Comparison of ENCODE assay signal across 1 cellular context in genomic region chr17:35242805-35243458, GRCh38.
A peak's percentile ranks its signal among the peaks of the same experiment; 100 is the strongest.
TF ChIP-seq lines count a peak whose summit lies in the region.

TSS of gene SLFN5 (plus strand) at chr17:35243072. CDS start at chr17:35258691, 15,619 bp downstream.

TF ChIP-seq in HEK293, 187 proteins besides CTCF, POLR2A, EP300 and RAD21 (continued from another document and continues in another):
- 0 out of 2 replicates have a peak, but pooled peaks have one; percentile 48 for TF ChIP-seq ZBTB44 (tag by site-specific recombination; IDR thresholded peaks at IDR 0.05)
- TF ChIP-seq ZNF701 (tag by site-specific recombination; IDR thresholded peaks at IDR 0.05) = no peak
- 0 out of 2 replicates have a peak, but pooled peaks have one; percentile 1 for TF ChIP-seq ZBTB48 (tag by site-specific recombination; IDR thresholded peaks at IDR 0.05)
- TF ChIP-seq, protein P1, sequence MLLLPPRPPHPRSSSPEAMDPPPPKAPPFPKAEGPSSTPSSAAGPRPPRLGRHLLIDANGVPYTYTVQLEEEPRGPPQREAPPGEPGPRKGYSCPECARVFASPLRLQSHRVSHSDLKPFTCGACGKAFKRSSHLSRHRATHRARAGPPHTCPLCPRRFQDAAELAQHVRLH (tag by site-specific recombination; IDR thresholded peaks at IDR 0.05) = no peak
- TF ChIP-seq, protein P2, sequence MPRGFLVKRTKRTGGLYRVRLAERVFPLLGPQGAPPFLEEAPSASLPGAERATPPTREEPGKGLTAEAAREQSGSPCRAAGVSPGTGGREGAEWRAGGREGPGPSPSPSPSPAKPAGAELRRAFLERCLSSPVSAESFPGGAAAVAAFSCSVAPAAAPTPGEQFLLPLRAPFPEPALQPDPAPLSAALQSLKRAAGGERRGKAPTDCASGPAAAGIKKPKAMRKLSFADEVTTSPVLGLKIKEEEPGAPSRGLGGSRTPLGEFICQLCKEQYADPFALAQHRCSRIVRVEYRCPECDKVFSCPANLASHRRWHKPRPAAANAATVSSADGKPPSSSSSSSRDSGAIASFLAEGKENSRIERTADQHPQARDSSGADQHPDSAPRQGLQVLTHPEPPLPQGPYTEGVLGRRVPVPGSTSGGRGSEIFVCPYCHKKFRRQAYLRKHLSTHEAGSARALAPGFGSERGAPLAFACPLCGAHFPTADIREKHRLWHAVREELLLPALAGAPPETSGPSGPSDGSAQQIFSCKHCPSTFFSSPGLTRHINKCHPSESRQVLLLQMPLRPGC (tag by site-specific recombination; IDR thresholded peaks at IDR 0.05) = peak; percentile 41; the same call in 1 of the 2 replicates
- TF ChIP-seq MZF1 (tag by site-specific recombination; IDR thresholded peaks at IDR 0.05; ENCODE audit: borderline replicate concordance) = 0 out of 2 replicates have a peak, but pooled peaks have one; percentile 12
- peak; percentile 46; the same call in 1 of the 2 replicates for TF ChIP-seq ZNF501 (tag by site-specific recombination; IDR thresholded peaks at IDR 0.05)
- peak; percentile 64; the same call in 1 of the 2 replicates for TF ChIP-seq ZBTB20 (tag by site-specific recombination; IDR thresholded peaks at IDR 0.05)
- no peak for TF ChIP-seq KLF1 (tag by site-specific recombination; IDR thresholded peaks at IDR 0.05)
- TF ChIP-seq ZNF660 (tag by site-specific recombination; IDR thresholded peaks at IDR 0.05) = peak; percentile 16; the same call in 1 of the 2 replicates
- 0 out of 2 replicates have a peak, but pooled peaks have one; percentile 43 for TF ChIP-seq PATZ1 (tag by site-specific recombination; IDR thresholded peaks at IDR 0.05)
- TF ChIP-seq ZNF692 (tag by site-specific recombination; IDR thresholded peaks at IDR 0.05) = no peak
- TF ChIP-seq ZNF629 (tag by site-specific recombination; IDR thresholded peaks at IDR 0.05) = peak; percentile 32
- no peak for TF ChIP-seq ZNF433 (tag by site-specific recombination; IDR thresholded peaks at IDR 0.05; ENCODE audit: low read depth)
- no peak for TF ChIP-seq REST (tag by site-specific recombination; IDR thresholded peaks at IDR 0.05)
- TF ChIP-seq ZXDB (tag by site-specific recombination; IDR thresholded peaks at IDR 0.05) = 0 out of 2 replicates have a peak, but pooled peaks have one; percentile 15
- TF ChIP-seq ZNF843 (tag by site-specific recombination; IDR thresholded peaks at IDR 0.05) = no peak
- TF ChIP-seq IKZF3 (tag by site-specific recombination; IDR thresholded peaks at IDR 0.05) = peak; percentile 79
- peak; percentile 88 for TF ChIP-seq ZNF341 (tag by site-specific recombination; IDR thresholded peaks at IDR 0.05; ENCODE audit: low read depth)
- no peak for TF ChIP-seq ZNF521 (tag by site-specific recombination; IDR thresholded peaks at IDR 0.05)
- peak; percentile 34; the same call in 1 of the 2 replicates for TF ChIP-seq WT1 (tag by site-specific recombination; IDR thresholded peaks at IDR 0.05)
- TF ChIP-seq ZBTB26 (tag by site-specific recombination; optimal IDR thresholded peaks at IDR 0.05) = peak; percentile 46
- TF ChIP-seq ZNF138 (tag by site-specific recombination; IDR thresholded peaks at IDR 0.05; ENCODE audit: borderline replicate concordance) = no peak
- no peak for TF ChIP-seq ZNF362 (tag by site-specific recombination; IDR thresholded peaks at IDR 0.05)
- TF ChIP-seq, protein P3, sequence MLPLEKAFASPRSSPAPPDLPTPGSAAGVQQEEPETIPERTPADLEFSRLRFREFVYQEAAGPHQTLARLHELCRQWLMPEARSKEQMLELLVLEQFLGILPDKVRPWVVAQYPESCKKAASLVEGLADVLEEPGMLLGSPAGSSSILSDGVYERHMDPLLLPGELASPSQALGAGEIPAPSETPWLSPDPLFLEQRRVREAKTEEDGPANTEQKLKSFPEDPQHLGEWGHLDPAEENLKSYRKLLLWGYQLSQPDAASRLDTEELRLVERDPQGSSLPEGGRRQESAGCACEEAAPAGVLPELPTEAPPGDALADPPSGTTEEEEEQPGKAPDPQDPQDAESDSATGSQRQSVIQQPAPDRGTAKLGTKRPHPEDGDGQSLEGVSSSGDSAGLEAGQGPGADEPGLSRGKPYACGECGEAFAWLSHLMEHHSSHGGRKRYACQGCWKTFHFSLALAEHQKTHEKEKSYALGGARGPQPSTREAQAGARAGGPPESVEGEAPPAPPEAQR (tag by site-specific recombination; IDR thresholded peaks at IDR 0.05) = no peak
- no peak for TF ChIP-seq ZNF202 (tag by site-specific recombination; IDR thresholded peaks at IDR 0.05; ENCODE audit: borderline replicate concordance)
- no peak for TF ChIP-seq HOXD13 (CRISPR knock-in tag; IDR thresholded peaks at IDR 0.05; ENCODE audit: borderline replicate concordance)
- TF ChIP-seq BCL11B (tag by site-specific recombination; IDR thresholded peaks at IDR 0.05; ENCODE audit: low read depth) = 0 out of 2 replicates have a peak, but pooled peaks have one; percentile 15
- TF ChIP-seq SP7 (tag by site-specific recombination; IDR thresholded peaks at IDR 0.05) = peak; percentile 62; the same call in 1 of the 2 replicates
- peak; percentile 99 for TF ChIP-seq ZNF600 (tag by site-specific recombination; IDR thresholded peaks at IDR 0.05)
- TF ChIP-seq ZNF398 (tag by site-specific recombination; IDR thresholded peaks at IDR 0.05) = peak; percentile 97
- no peak for TF ChIP-seq ZNF366 (tag by site-specific recombination; conservative IDR thresholded peaks at IDR 0.05)
- peak; percentile 82 for TF ChIP-seq ZNF335 (tag by site-specific recombination; conservative IDR thresholded peaks at IDR 0.05)
- TF ChIP-seq, protein P4, sequence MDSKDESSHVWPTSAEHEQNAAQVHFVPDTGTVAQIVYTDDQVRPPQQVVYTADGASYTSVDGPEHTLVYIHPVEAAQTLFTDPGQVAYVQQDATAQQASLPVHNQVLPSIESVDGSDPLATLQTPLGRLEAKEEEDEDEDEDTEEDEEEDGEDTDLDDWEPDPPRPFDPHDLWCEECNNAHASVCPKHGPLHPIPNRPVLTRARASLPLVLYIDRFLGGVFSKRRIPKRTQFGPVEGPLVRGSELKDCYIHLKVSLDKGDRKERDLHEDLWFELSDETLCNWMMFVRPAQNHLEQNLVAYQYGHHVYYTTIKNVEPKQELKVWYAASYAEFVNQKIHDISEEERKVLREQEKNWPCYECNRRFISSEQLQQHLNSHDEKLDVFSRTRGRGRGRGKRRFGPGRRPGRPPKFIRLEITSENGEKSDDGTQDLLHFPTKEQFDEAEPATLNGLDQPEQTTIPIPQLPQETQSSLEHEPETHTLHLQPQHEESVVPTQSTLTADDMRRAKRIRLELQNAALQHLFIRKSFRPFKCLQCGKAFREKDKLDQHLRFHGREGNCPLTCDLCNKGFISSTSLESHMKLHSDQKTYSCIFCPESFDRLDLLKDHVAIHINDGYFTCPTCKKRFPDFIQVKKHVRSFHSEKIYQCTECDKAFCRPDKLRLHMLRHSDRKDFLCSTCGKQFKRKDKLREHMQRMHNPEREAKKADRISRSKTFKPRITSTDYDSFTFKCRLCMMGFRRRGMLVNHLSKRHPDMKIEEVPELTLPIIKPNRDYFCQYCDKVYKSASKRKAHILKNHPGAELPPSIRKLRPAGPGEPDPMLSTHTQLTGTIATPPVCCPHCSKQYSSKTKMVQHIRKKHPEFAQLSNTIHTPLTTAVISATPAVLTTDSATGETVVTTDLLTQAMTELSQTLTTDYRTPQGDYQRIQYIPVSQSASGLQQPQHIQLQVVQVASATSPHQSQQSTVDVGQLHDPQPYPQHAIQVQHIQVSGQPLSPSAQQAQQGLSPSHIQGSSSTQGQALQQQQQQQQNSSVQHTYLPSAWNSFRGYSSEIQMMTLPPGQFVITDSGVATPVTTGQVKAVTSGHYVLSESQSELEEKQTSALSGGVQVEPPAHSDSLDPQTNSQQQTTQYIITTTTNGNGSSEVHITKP (tag by site-specific recombination; IDR thresholded peaks at IDR 0.05) = peak; percentile 64; the same call in 1 of the 2 replicates
- peak; percentile 50 for TF ChIP-seq KLF16 (tag by site-specific recombination; IDR thresholded peaks at IDR 0.05)
- TF ChIP-seq ZNF76 (tag by site-specific recombination; IDR thresholded peaks at IDR 0.05; ENCODE audit: borderline replicate concordance, low read depth) = peak; percentile 43; the same call in 1 of the 2 replicates
